ENCODE assay signal across 3 cellular contexts in genomic region chr9:32533816-32534215, GRCh38.
"Had no signal": no experiment of that assay in that cellular context is flagged by ENCODE, and none has a peak within 500 bp of the region (broad histone marks: within the 10 kb centered on the region; RNA-seq: fewer than 3 reads in every experiment).

No MANE protein-coding gene starts in this region.

- H3K4me3 ChIP-seq: GM23338 had no signal

- H3K4me2 ChIP-seq: GM23338 had no signal

- H3K27ac Mint-ChIP-seq: GM23338, H9 had no signal

- H3K9me3 Mint-ChIP-seq: GM23338 had no signal

- H3K4me1 Mint-ChIP-seq: GM23338, H9 had no signal

- H2AFZ ChIP-seq: GM23338 had no signal

- DNase-seq: H9, HCEC 1CT had no signal

- ATAC-seq: GM23338 had no signal

- H3K4me3 Mint-ChIP-seq: GM23338, H9 had no signal
